Comparison of ENCODE assay signal across 8 cellular contexts in genomic region chr3:8501388-8502131, GRCh38. TPM values are rescaled to one million over a fixed set of nuclear protein-coding genes. Genes with fewer than 3 reads are reported as not detected.
DNase-seq lines count a peak whose midpoint lies in the region; ATAC-seq and TF ChIP-seq lines count a peak whose summit lies in the region.

Gene LMCD1 (plus strand): TSS chr3:8501823. CDS start chr3:8501939, 116 bp downstream.

- peak; percentile 34 for TF ChIP-seq POLR2A in GM19193 (IDR thresholded peaks at IDR 0.05; ENCODE audit: extremely low read depth, insufficient read depth, insufficient read length)

- no peaks in the 10 kb centered on the region for H3K9me3 ChIP-seq in lower lobe of right lung

- H3K4me3 ChIP-seq in lower lobe of right lung: peak within 1 kb of the TSS; percentile 59

- intact Hi-C loops in lower lobe of right lung (cut with DNase I): no loop called here

- peak; percentile 30 for TF ChIP-seq CTCF in lower lobe of right lung (IDR thresholded peaks at IDR 0.05)

- DNase-seq in Ammon's horn (ENCODE audit: low spot score) (peak; percentile 98), NCI-H748 (lab: John Stamatoyannopoulos, UW; ENCODE audit: unreplicated experiment) (peak; percentile 92), lower lobe of right lung (peak; percentile 95)
- DNase-seq in activated CD8-positive, alpha-beta memory T cell treated with anti-CD3 and anti-CD28 coated beads for 4 hours (ENCODE audit: low read depth in 2 of 2): peak; percentile 38 to 67
- DNase-seq in effector CD8-positive, alpha-beta T cell (lab: John Stamatoyannopoulos, UW): peak; percentile 11
- DNase-seq in stimulated activated CD4-positive, alpha-beta T cell treated with anti-CD3 and anti-CD28 coated beads, TNF-alpha, amount 100 ng/mL, for 1 hour (ENCODE audit: low read depth in 3 of 3, low spot score in 1 of 3): peak; percentile 44 to 63 (median 58)

- H3K4me1 ChIP-seq in lower lobe of right lung: peaks cover 27% of the 10 kb centered on the region

- no peaks in the 10 kb centered on the region for H3K27me3 ChIP-seq in lower lobe of right lung (ENCODE audit: low read depth)

- H3K27ac ChIP-seq in lower lobe of right lung: peak within 1 kb of the TSS; percentile 85

- no peaks in the 10 kb centered on the region for H3K36me3 ChIP-seq in lower lobe of right lung

- peak; percentile 83 for ATAC-seq in HG03378 (IDR thresholded peaks at IDR 0.05; ENCODE audit: unreplicated experiment)
- ATAC-seq in lower lobe of right lung: peak; percentile 99

RNA-seq across cellular contexts. Expression of gene LMCD1, which starts in this region (rescaled TPM):
- total RNA-seq in lower lobe of right lung: 93.6 TPM

Comparison
In these comparisons a context has a peak if more than half of its experiments do, and no peak if none do; other contexts are left out.
1. Peak in every context shown above with its lines: DNase-seq, ATAC-seq, H3K4me3 ChIP-seq and H3K27ac ChIP-seq.
2. DNase-seq: peak in every context shown above with its lines; median percentile 98 in Ammon's horn; 95 in lower lobe of right lung; 92 in NCI-H748; 58 in stimulated activated CD4-positive, alpha-beta T cell treated with anti-CD3 and anti-CD28 coated beads, TNF-alpha, amount 100 ng/mL, for 1 hour; 52 in activated CD8-positive, alpha-beta memory T cell treated with anti-CD3 and anti-CD28 coated beads for 4 hours; 11 in effector CD8-positive, alpha-beta T cell.